In the genomic region with DNA sequence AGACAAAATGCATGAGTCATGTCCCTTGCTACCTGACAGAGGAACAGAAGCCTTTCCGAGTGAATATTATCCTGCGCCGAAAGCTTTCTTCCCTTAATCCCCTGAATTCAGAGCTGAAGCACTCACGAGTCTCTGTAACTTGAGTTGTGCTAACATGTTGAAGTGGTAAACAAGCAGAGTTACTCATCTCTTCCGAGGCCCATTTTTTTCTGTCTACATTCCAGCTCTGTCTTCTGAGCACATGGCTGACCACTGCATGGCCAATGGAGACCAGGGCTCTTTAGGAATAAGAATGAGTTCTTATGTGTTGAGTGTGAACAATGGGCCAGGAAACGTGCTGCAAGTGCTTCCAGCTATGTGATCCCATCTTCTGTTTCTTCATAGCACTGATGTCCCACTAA, we compare ENCODE assay signal across 15 cellular contexts.
DNase-seq lines count a peak whose midpoint lies in the region; ATAC-seq and TF ChIP-seq lines count a peak whose summit lies in the region.
"Had no signal": no experiment of that assay in that cellular context is flagged by ENCODE, and none has a peak within 500 bp of the region (broad histone marks: within the 10 kb centered on the region; RNA-seq: fewer than 3 reads in every experiment).

No MANE protein-coding gene starts in this region.

- no peak overlapping the region for H3K4me3 ChIP-seq in fibroblast of mammary gland (ENCODE audit: control insufficient read depth, low read depth, low read length)

- DNase-seq in A172 (ENCODE audit: low spot score) (peak; percentile 46), GM04504 (ENCODE audit: low read depth) (peak; percentile 73), RPMI7951 (ENCODE audit: low read depth) (peak; percentile 86), fibroblast of mammary gland (ENCODE audit: low read depth) (peak; percentile 91), GM10266 (ENCODE audit: extremely low spot score) (no peak), pons (ENCODE audit: low spot score) (no peak)
- DNase-seq in stimulated activated CD4-positive, alpha-beta T cell treated with anti-CD3 and anti-CD28 coated beads, Interleukin-12 subunit alpha, Interleukin-12 subunit beta, amount 100 ng/mL, for 4 hours, result no peak
- DNase-seq: activated naive CD8-positive, alpha-beta T cell treated with anti-CD3 and anti-CD28 coated beads, Interleukin-2, amount 10 ng/mL, durations not matched to agents 7 days and 5 days; cortex of kidney; NCI-H146; NCI-H774; substantia nigra; T-helper 2 cell had no signal

- ATAC-seq in HG02938 (IDR thresholded peaks at IDR 0.05; ENCODE audit: unreplicated experiment), result no peak
- ATAC-seq: Right ventricle myocardium inferior had no signal

- no peak for TF ChIP-seq CTCF in fibroblast of mammary gland (conservative IDR thresholded peaks at IDR 0.05; ENCODE audit: control insufficient read depth, insufficient read depth, low read depth, low read length)
- no peak for TF ChIP-seq CTCF in GM10266 (IDR thresholded peaks at IDR 0.05; ENCODE audit: control insufficient read depth, insufficient read depth, low read depth, missing control alignments)

Comparison
In these comparisons a context has a peak if more than half of its experiments do, and no peak if none do; other contexts are left out.
1. DNase-seq: peak in A172 (single experiment), GM04504 (single experiment), RPMI7951 (single experiment) and fibroblast of mammary gland (single experiment); none in GM10266 (single experiment), stimulated activated CD4-positive, alpha-beta T cell treated with anti-CD3 and anti-CD28 coated beads, Interleukin-12 subunit alpha, Interleukin-12 subunit beta, amount 100 ng/mL, for 4 hours (single experiment) and pons (single experiment).